Comparison of ENCODE assay signal across 8 cellular contexts in genomic region chr13:68304287-68304893, GRCh38.
DNase-seq lines count a peak whose midpoint lies in the region; ATAC-seq, FAIRE-seq and TF ChIP-seq lines count a peak whose summit lies in the region.

No MANE protein-coding gene starts in this region.

- no peak for TF ChIP-seq POLR2A in HCT116 (IDR thresholded peaks at IDR 0.05; ENCODE audit: borderline replicate concordance, extremely low read depth, insufficient read depth, insufficient read length)

- H3K27me3 Mint-ChIP-seq in endodermal cell (ENCODE audit: insufficient read depth) = no peaks in the 10 kb centered on the region
- H3K27me3 Mint-ChIP-seq in CD8-positive, alpha-beta memory T cell = no peaks in the 10 kb centered on the region

- H4K20me1 ChIP-seq in HCT116 (ENCODE audit: insufficient read depth) = no peaks in the 10 kb centered on the region

- no peak overlapping the region for H3K27ac Mint-ChIP-seq in endodermal cell
- no peak overlapping the region for H3K27ac Mint-ChIP-seq in CD8-positive, alpha-beta memory T cell

- H3K9me3 Mint-ChIP-seq in endodermal cell = no peaks in the 10 kb centered on the region
- peaks cover 6 to 24% (median 17%) of the 10 kb centered on the region in 5 donors for H3K9me3 Mint-ChIP-seq in CD8-positive, alpha-beta memory T cell

- intact Hi-C loops in HCT116 (cut with micrococcal nuclease) (loop anchor here (5.0 kb wide), 1 partner anchor 623 kb away; no protein-coding TSS in a partner anchor), sciatic nerve (cut with DNase I) (no loop called here)

- TF ChIP-seq RAD21 in HCT116 (IDR thresholded peaks at IDR 0.05; ENCODE audit: low read depth) = peak; percentile 49

- H3K79me2 ChIP-seq in HCT116 (ENCODE audit: insufficient read depth, low read length) = no peaks in the 10 kb centered on the region

- BruUV-seq in HCT116 (replicated peaks; lab: Mats Ljungman, UMichigan) = no TSS peak

- H3K4me3 Mint-ChIP-seq in endodermal cell = no peak overlapping the region
- no peak overlapping the region for H3K4me3 Mint-ChIP-seq in CD8-positive, alpha-beta memory T cell

- RAD21 ChIA-PET in HCT116 (lab: Charles Lee; ENCODE audit: low non-redundant PET in 1 of 2, low total read pairs in 2 of 2, uncharacterized antibody in 2 of 2, unreplicated experiment in 2 of 2) = no interaction called here

- H3K36me3 ChIP-seq in HCT116 (ENCODE audit: control insufficient read depth in 1 of 2, insufficient read depth in 2 of 2, low read length in 2 of 2) (no peaks in the 10 kb centered on the region), endodermal cell (ENCODE audit: control insufficient read depth, insufficient read depth, low read length) (no peaks in the 10 kb centered on the region), small intestine (ENCODE audit: control insufficient read depth in 2 of 2, insufficient read depth in 2 of 2, low read length in 2 of 2) (no peaks in the 10 kb centered on the region)
- no peaks in the 10 kb centered on the region for H3K36me3 ChIP-seq in CD8-positive, alpha-beta memory T cell (ENCODE audit: insufficient read depth, low read length)

- no peak overlapping the region for H3K4me2 ChIP-seq in HCT116 (ENCODE audit: low read length)

- no peaks in the 10 kb centered on the region for H3K36me3 Mint-ChIP-seq in endodermal cell (ENCODE audit: low read depth)
- no peaks in the 10 kb centered on the region for H3K36me3 Mint-ChIP-seq in CD8-positive, alpha-beta memory T cell

- TF ChIP-seq CTCF in GM10266 (IDR thresholded peaks at IDR 0.05; ENCODE audit: control insufficient read depth, insufficient read depth, low read depth, missing control alignments) = peak; percentile 60
- TF ChIP-seq CTCF in HCT116 (IDR thresholded peaks at IDR 0.05 in 2 of 3, conservative IDR thresholded peaks at IDR 0.05 in 1 of 3; ENCODE audit: borderline replicate concordance in 1 of 3, insufficient read depth in 1 of 3, low read depth in 2 of 3, low read length in 2 of 3) = peak; percentile 17 to 61 (median 47); a peak in 5 of 6 replicates
- TF ChIP-seq CTCF in endodermal cell (conservative IDR thresholded peaks at IDR 0.05) = peak; percentile 89

- CTCF ChIA-PET in HCT116 (lab: Charles Lee) = interaction anchor here (1.8 kb wide), 1 partner anchor 623 kb away, joined by 6 read pairs; no protein-coding TSS in a partner anchor
- CTCF ChIA-PET in CD8-positive, alpha-beta memory T cell (lab: Charles Lee) = no interaction called here

- POLR2A ChIA-PET in HCT116 (lab: Charles Lee) = no interaction called here
- POLR2A ChIA-PET in CD8-positive, alpha-beta memory T cell (lab: Charles Lee) = no interaction called here

- H3K27ac ChIP-seq in HCT116 (ENCODE audit: low read depth, low read length) (no peak overlapping the region), endodermal cell (ENCODE audit: low read depth, low read length) (no peak overlapping the region), small intestine (ENCODE audit: low read depth in 1 of 2, low read length in 1 of 2) (no peak overlapping the region)
- no peak overlapping the region for H3K27ac ChIP-seq in CD8-positive, alpha-beta memory T cell (ENCODE audit: low read depth, low read length)

- no peaks in the 10 kb centered on the region for H3K27me3 ChIP-seq in HCT116 (ENCODE audit: insufficient read depth, low read length)
- H3K27me3 ChIP-seq in endodermal cell (ENCODE audit: control insufficient read depth, insufficient read depth, low read length, poor library complexity, severe bottlenecking) = no peaks in the 10 kb centered on the region
- H3K27me3 ChIP-seq in small intestine (ENCODE audit: control insufficient read depth in 2 of 2, insufficient read depth in 2 of 2, low read length in 2 of 2) = no peaks in the 10 kb centered on the region
- no peaks in the 10 kb centered on the region for H3K27me3 ChIP-seq in CD8-positive, alpha-beta memory T cell (ENCODE audit: insufficient read depth, low read length, poor library complexity, severe bottlenecking)

- H2AFZ ChIP-seq in HCT116 (ENCODE audit: low read depth, low read length, poor library complexity, severe bottlenecking) = no peak overlapping the region

- H3K4me1 ChIP-seq in HCT116 (ENCODE audit: control insufficient read depth in 1 of 2, insufficient read depth in 2 of 2, low read length in 2 of 2) (no peaks in the 10 kb centered on the region), endodermal cell (ENCODE audit: control insufficient read depth, insufficient read depth, low read length) (no peaks in the 10 kb centered on the region), small intestine (ENCODE audit: control insufficient read depth in 2 of 2, insufficient read depth in 1 of 2, low read depth in 1 of 2, low read length in 1 of 2) (no peaks in the 10 kb centered on the region)
- no peaks in the 10 kb centered on the region for H3K4me1 ChIP-seq in CD8-positive, alpha-beta memory T cell (ENCODE audit: insufficient read depth, low read length)

- H3K9ac ChIP-seq in HCT116 (ENCODE audit: low read length) (no peak overlapping the region), endodermal cell (ENCODE audit: extremely low read depth, low read length, poor library complexity, severe bottlenecking) (no peak overlapping the region)

- no peaks in the 10 kb centered on the region for H3K9me2 ChIP-seq in HCT116 (ENCODE audit: insufficient read depth)

- H3K4me3 ChIP-seq in HCT116 (replicated peaks in 1 of 2; ENCODE audit: low read depth in 1 of 2, low read length in 2 of 2) = no peak overlapping the region
- H3K4me3 ChIP-seq in endodermal cell (ENCODE audit: low read length) = no peak overlapping the region
- H3K4me3 ChIP-seq in small intestine (ENCODE audit: low read depth in 1 of 2, low read length in 2 of 2) = no peak overlapping the region
- no peak overlapping the region for H3K4me3 ChIP-seq in CD8-positive, alpha-beta memory T cell (ENCODE audit: low read length)

- H3K4me1 Mint-ChIP-seq in endodermal cell = no peaks in the 10 kb centered on the region
- no peaks in the 10 kb centered on the region for H3K4me1 Mint-ChIP-seq in CD8-positive, alpha-beta memory T cell

- H3K9me3 ChIP-seq in HCT116 (ENCODE audit: control insufficient read depth in 1 of 2, insufficient read depth in 1 of 2, low read depth in 1 of 2, low read length in 2 of 2) (no peaks in the 10 kb centered on the region; a peak in 1 of 4 replicates), endodermal cell (ENCODE audit: control insufficient read depth, low read length) (no peaks in the 10 kb centered on the region), small intestine (ENCODE audit: control insufficient read depth, low read depth) (no peaks in the 10 kb centered on the region)
- H3K9me3 ChIP-seq in CD8-positive, alpha-beta memory T cell (ENCODE audit: low read length) = no peaks in the 10 kb centered on the region

- ATAC-seq in HCT116 (no peak), sciatic nerve (no peak)

- DNase-seq in GM10266 (ENCODE audit: extremely low spot score) = peak; percentile 12
- peak; percentile 1 for DNase-seq in HCT116 (ENCODE audit: low read depth, low spot score)
- peak; percentile 0 for DNase-seq in NCI-H2081 treated with DMSO at 0.1 percent for 48 hours (lab: John Stamatoyannopoulos, UW)
- DNase-seq in endodermal cell = no peak
- DNase-seq in small intestine = peak; percentile 14
- DNase-seq in central memory CD4-positive, alpha-beta T cell = no peak
- no peak for DNase-seq in sciatic nerve (ENCODE audit: low spot score)
- DNase-seq in CD8-positive, alpha-beta memory T cell = no peak

- WGBS in endodermal cell (ENCODE audit: insufficient coverage in 1 of 2, insufficient read length in 1 of 2), 2 experiments = 40% methylated on average over 1 of the region's 1 CpG; no CpG with 5 or more reads in 1 of the 2 experiments
- 6 to 16% (median 15%) methylated on average over 1 of the region's 1 CpG for WGBS in small intestine, 3 donors

- FAIRE-seq in small intestine (lab: Jason Lieb, UNC) = peak; percentile 55

TF ChIP-seq in HCT116, 20 proteins besides CTCF, POLR2A, EP300 and RAD21:
- TF ChIP-seq SRF (IDR thresholded peaks at IDR 0.05; ENCODE audit: low read depth) (no peak), CBX3 (IDR thresholded peaks at IDR 0.05; ENCODE audit: low read depth) (no peak), EZH2phosphoT487 (IDR thresholded peaks at IDR 0.05; ENCODE audit: borderline replicate concordance) (no peak), ELF1 (IDR thresholded peaks at IDR 0.05; ENCODE audit: borderline replicate concordance, low read depth) (no peak), ZFX (IDR thresholded peaks at IDR 0.05) (no peak), EGR1 (IDR thresholded peaks at IDR 0.05; ENCODE audit: low read depth) (no peak), EZH2 (IDR thresholded peaks at IDR 0.05) (no peak), CEBPB (IDR thresholded peaks at IDR 0.05; ENCODE audit: low read depth) (no peak)
- TF ChIP-seq, protein P1, sequence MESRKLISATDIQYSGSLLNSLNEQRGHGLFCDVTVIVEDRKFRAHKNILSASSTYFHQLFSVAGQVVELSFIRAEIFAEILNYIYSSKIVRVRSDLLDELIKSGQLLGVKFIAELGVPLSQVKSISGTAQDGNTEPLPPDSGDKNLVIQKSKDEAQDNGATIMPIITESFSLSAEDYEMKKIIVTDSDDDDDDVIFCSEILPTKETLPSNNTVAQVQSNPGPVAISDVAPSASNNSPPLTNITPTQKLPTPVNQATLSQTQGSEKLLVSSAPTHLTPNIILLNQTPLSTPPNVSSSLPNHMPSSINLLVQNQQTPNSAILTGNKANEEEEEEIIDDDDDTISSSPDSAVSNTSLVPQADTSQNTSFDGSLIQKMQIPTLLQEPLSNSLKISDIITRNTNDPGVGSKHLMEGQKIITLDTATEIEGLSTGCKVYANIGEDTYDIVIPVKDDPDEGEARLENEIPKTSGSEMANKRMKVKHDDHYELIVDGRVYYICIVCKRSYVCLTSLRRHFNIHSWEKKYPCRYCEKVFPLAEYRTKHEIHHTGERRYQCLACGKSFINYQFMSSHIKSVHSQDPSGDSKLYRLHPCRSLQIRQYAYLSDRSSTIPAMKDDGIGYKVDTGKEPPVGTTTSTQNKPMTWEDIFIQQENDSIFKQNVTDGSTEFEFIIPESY (IDR thresholded peaks at IDR 0.05; ENCODE audit: extremely low read depth, insufficient replicate concordance, low read length) = no peak
- TF ChIP-seq, protein P2, sequence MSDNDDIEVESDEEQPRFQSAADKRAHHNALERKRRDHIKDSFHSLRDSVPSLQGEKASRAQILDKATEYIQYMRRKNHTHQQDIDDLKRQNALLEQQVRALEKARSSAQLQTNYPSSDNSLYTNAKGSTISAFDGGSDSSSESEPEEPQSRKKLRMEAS (IDR thresholded peaks at IDR 0.05) = no peak

Comparison
In these comparisons a context has a peak if more than half of its experiments do, and no peak if none do; other contexts are left out.
1. DNase-seq: peak in GM10266 (single experiment), HCT116 (single experiment), NCI-H2081 treated with DMSO at 0.1 percent for 48 hours (single experiment) and small intestine (single experiment); none in endodermal cell (single experiment), central memory CD4-positive, alpha-beta T cell (single experiment), sciatic nerve (single experiment) and CD8-positive, alpha-beta memory T cell (0 of 5).
2. Peak in every context shown above with its lines, with median percentiles within 50 percentile points of each other: CTCF ChIP-seq.